ENCODE assay signal across 14 cellular contexts in genomic region chr19:3966051-3967017, GRCh38. TPM values are rescaled to one million over a fixed set of nuclear protein-coding genes. Genes with fewer than 3 reads are reported as not detected.
DNase-seq lines count a peak whose midpoint lies in the region; ATAC-seq and TF ChIP-seq lines count a peak whose summit lies in the region.
"Had no signal": no experiment of that assay in that cellular context is flagged by ENCODE, and none has a peak within 500 bp of the region (broad histone marks: within the 10 kb centered on the region; RNA-seq: fewer than 3 reads in every experiment).

No MANE protein-coding gene starts in this region.

- ATAC-seq in gastroesophageal sphincter (no peak), HG02610 (IDR thresholded peaks at IDR 0.05; ENCODE audit: unreplicated experiment) (no peak), GM18520 (IDR thresholded peaks at IDR 0.05; ENCODE audit: unreplicated experiment) (no peak)

- H3K9me3 ChIP-seq in gastroesophageal sphincter: no peaks in the 10 kb centered on the region
- H3K9me3 ChIP-seq in prostate gland: no peaks in the 10 kb centered on the region

- no peak overlapping the region for H3K27ac Mint-ChIP-seq in activated CD4-positive, alpha-beta memory T cell treated with anti-CD3 and anti-CD28 coated beads for 36 hours

- no peaks in the 10 kb centered on the region for H3K9me3 Mint-ChIP-seq in activated CD4-positive, alpha-beta memory T cell treated with anti-CD3 and anti-CD28 coated beads for 36 hours

- 39 to 66% methylated on average over 5 to 13 of the region's 30 CpGs for WGBS in gastroesophageal sphincter (ENCODE audit: low coverage in 1 of 2), 2 donors
- 72% methylated on average over 30 of the region's 30 CpGs for WGBS in prostate gland

- peaks cover 0 to 76% (median 33%) of the 10 kb centered on the region in 3 donors for H3K4me1 ChIP-seq in gastroesophageal sphincter
- peaks cover 7% of the 10 kb centered on the region for H3K4me1 ChIP-seq in prostate gland (replicated peaks)

- intact Hi-C loops in prostate gland (cut with DNase I): no loop called here
- intact Hi-C loops in activated CD4-positive, alpha-beta memory T cell treated with anti-CD3 and anti-CD28 coated beads for 36 hours (cut with micrococcal nuclease): no loop called here

- TF ChIP-seq POLR2A in gastroesophageal sphincter (IDR thresholded peaks at IDR 0.05) (peak in 1 of 2 donors; percentile 12), prostate gland (IDR thresholded peaks at IDR 0.05) (no peak)

- CTCF ChIA-PET in activated CD4-positive, alpha-beta memory T cell treated with anti-CD3 and anti-CD28 coated beads for 36 hours (lab: Charles Lee): no interaction called here

- H3K4me1 Mint-ChIP-seq in activated CD4-positive, alpha-beta memory T cell treated with anti-CD3 and anti-CD28 coated beads for 36 hours (ENCODE audit: low read depth): peaks cover 17% of the 10 kb centered on the region

- DNase-seq in Daoy (ENCODE audit: low read depth): peak; percentile 5
- peak; percentile 21 for DNase-seq in NCI-H2196 treated with DMSO at 0.1 percent for 48 hours (lab: John Stamatoyannopoulos, UW; ENCODE audit: unreplicated experiment)
- no peak for DNase-seq in prostate gland (ENCODE audit: low spot score)
- no peak for DNase-seq in NCI-H1930 (lab: John Stamatoyannopoulos, UW)
- DNase-seq in activated CD4-positive, alpha-beta memory T cell treated with anti-CD3 and anti-CD28 coated beads for 36 hours: no peak
- DNase-seq: activated CD4-positive, alpha-beta T cell treated with anti-CD3 and anti-CD28 coated beads, Interleukin-2, amount 50 U/mL, for 48 hours; foreskin melanocyte; NCI-H524 treated with DMSO at 0.1 percent for 48 hours had no signal

- no peak for TF ChIP-seq EP300 in gastroesophageal sphincter (IDR thresholded peaks at IDR 0.05)

- POLR2A ChIA-PET in activated CD4-positive, alpha-beta memory T cell treated with anti-CD3 and anti-CD28 coated beads for 36 hours (lab: Charles Lee): no interaction called here

- H3K4me3 Mint-ChIP-seq in activated CD4-positive, alpha-beta memory T cell treated with anti-CD3 and anti-CD28 coated beads for 36 hours: no peak overlapping the region

- H3K36me3 Mint-ChIP-seq in activated CD4-positive, alpha-beta memory T cell treated with anti-CD3 and anti-CD28 coated beads for 36 hours: peaks cover 24% of the 10 kb centered on the region

- H3K4me3 ChIP-seq in gastroesophageal sphincter (peak overlapping the region in 1 of 2 donors; percentile 100), prostate gland (no peak overlapping the region)

- no peaks in the 10 kb centered on the region for H3K27me3 Mint-ChIP-seq in activated CD4-positive, alpha-beta memory T cell treated with anti-CD3 and anti-CD28 coated beads for 36 hours

- H3K27me3 ChIP-seq in gastroesophageal sphincter (no peaks in the 10 kb centered on the region), prostate gland (replicated peaks; ENCODE audit: insufficient read depth) (no peaks in the 10 kb centered on the region)

- H3K27ac ChIP-seq in gastroesophageal sphincter (peak overlapping the region; percentile 91 to 100 (median 98)), prostate gland (peak overlapping the region; percentile 94 to 97)
- H3K27ac ChIP-seq: C4-2B had no signal

- TF ChIP-seq CTCF in gastroesophageal sphincter (IDR thresholded peaks at IDR 0.05) (peak in 2 of 4 experiments; percentile 14 to 30), prostate gland (IDR thresholded peaks at IDR 0.05) (no peak)

- H3K36me3 ChIP-seq in gastroesophageal sphincter (peaks cover 0 to 69% of the 10 kb centered on the region in 2 donors), prostate gland (peaks cover 10 to 27% of the 10 kb centered on the region in 2 donors)

RNA-seq across cellular contexts. Expression of gene DAPK3, which starts 4.6 kb away (rescaled TPM):
- total RNA-seq in Daoy (2014; rRNA removed; shearing (Covaris generic)): 133 and 135 TPM in 2 replicates
- 100 to 1,000 TPM; 192 to 257 (median 235) TPM for total RNA-seq in gastroesophageal sphincter
- 100 to 1,000 TPM in 1 of 2 donors, 10 to 100 TPM in 1; 87.1 to 107 TPM for total RNA-seq in prostate gland
- total RNA-seq in activated CD4-positive, alpha-beta memory T cell treated with anti-CD3 and anti-CD28 coated beads for 36 hours: 10 to 100 TPM; 32.4 to 33.3 TPM

RNA-seq across cellular contexts. Expression of gene EEF2, which starts 18.9 kb away (rescaled TPM):
- 1,288 and 1,386 TPM in 2 replicates for total RNA-seq in Daoy (2014; rRNA removed; shearing (Covaris generic))
- 1,000 to 10,000 TPM; 2,212 to 2,463 (median 2,311) TPM for total RNA-seq in gastroesophageal sphincter
- 1,000 to 10,000 TPM; 1,974 to 1,998 TPM for total RNA-seq in prostate gland
- total RNA-seq in activated CD4-positive, alpha-beta memory T cell treated with anti-CD3 and anti-CD28 coated beads for 36 hours: 1,000 to 10,000 TPM; 3,113 to 3,225 TPM

RNA-seq across cellular contexts. Expression of gene NMRK2, which starts 33.5 kb away (rescaled TPM):
- not detected in 2 replicates for total RNA-seq in Daoy (2014; rRNA removed; shearing (Covaris generic))
- total RNA-seq in gastroesophageal sphincter (1 to 10 TPM in 2 of 4 donors, under 1 TPM in 1, not detected in 1; 0.69 to 8.6 (median 7.3) TPM), prostate gland (1 to 10 TPM in 1 of 2 donors, under 1 TPM in 1; 0.64 to 1.8 TPM)
- not detected for total RNA-seq in activated CD4-positive, alpha-beta memory T cell treated with anti-CD3 and anti-CD28 coated beads for 36 hours
- total RNA-seq: kidney epithelial cell, RPMI7951 had no signal

RNA-seq across cellular contexts. Expression of gene PIAS4, which starts 41.2 kb away (rescaled TPM):
- total RNA-seq in Daoy (2014; rRNA removed; shearing (Covaris generic)): 25.7 and 31.5 TPM in 2 replicates
- total RNA-seq in gastroesophageal sphincter: 10 to 100 TPM; 15.3 to 26.4 (median 16.8) TPM
- 10 to 100 TPM; 25.3 to 70.0 TPM for total RNA-seq in prostate gland
- 10 to 100 TPM; 22.5 to 24.4 TPM for total RNA-seq in activated CD4-positive, alpha-beta memory T cell treated with anti-CD3 and anti-CD28 coated beads for 36 hours

Comparison
In these comparisons a context has a peak if more than half of its experiments do, and no peak if none do; other contexts are left out.
1. DNase-seq: peak in Daoy (single experiment) and NCI-H2196 treated with DMSO at 0.1 percent for 48 hours (single experiment); none in prostate gland (single experiment), NCI-H1930 (0 of 2) and activated CD4-positive, alpha-beta memory T cell treated with anti-CD3 and anti-CD28 coated beads for 36 hours (single experiment).